14 cellular contexts compared by ENCODE assay signal in the genomic region with DNA sequence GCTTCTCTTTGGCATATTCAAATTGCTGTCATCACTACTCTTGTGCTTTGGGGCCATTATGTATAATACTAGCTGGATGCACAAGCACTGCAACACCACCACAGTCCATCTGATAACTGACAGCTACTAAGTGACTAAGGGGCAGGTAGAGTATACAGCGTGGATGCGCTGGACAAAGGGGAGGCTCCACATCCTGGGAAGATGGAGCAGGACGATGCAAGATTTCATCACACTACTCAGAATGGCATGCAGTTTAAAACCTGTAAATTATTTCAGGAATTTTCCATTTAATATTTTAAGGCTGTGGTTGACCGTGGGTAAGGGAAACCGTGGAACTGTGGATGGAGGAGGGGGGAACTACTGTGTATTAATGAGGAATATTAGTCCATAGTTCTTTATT. TPM values are rescaled to one million over a fixed set of nuclear protein-coding genes. Genes with fewer than 3 reads are reported as not detected.
DNase-seq lines count a peak whose midpoint lies in the region; ATAC-seq and TF ChIP-seq lines count a peak whose summit lies in the region.
"Had no signal": no experiment of that assay in that cellular context is flagged by ENCODE, and none has a peak within 500 bp of the region (broad histone marks: within the 10 kb centered on the region; RNA-seq: fewer than 3 reads in every experiment).

No MANE protein-coding gene starts in this region.

- H2BK5ac ChIP-seq in mesendoderm (ENCODE audit: low read length), result no peak overlapping the region

- no peak overlapping the region for H3K9ac ChIP-seq in mesendoderm (ENCODE audit: low read length)

- no peak overlapping the region for H2AK5ac ChIP-seq in mesendoderm (ENCODE audit: low read length)

- CTCF ChIA-PET in A673 (lab: Charles Lee), result no interaction called here
- CTCF ChIA-PET in HEK293 (lab: Yijun Ruan, JAX), result interaction anchor here (0.5 to 1.7 kb wide), 3 partner anchors 29 to 695 kb away, joined by 3 to 8 read pairs (median 3); no protein-coding TSS in a partner anchor
- CTCF ChIA-PET in CD4-positive, alpha-beta T cell (lab: Charles Lee), result interaction anchor here (1.0 kb wide), 1 partner anchor 27 kb away, joined by 6 read pairs; no protein-coding TSS in a partner anchor

- intact Hi-C loops in A673 (cut with micrococcal nuclease; ENCODE audit: unreplicated experiment), result no loop called here
- intact Hi-C loops in CD4-positive, alpha-beta T cell (cut with DNase I, micrococcal nuclease), result no loop called here

- H3K9me3 ChIP-seq in A673 (ENCODE audit: low read depth, low read length, poor library complexity, severe bottlenecking) (peaks cover 6% of the 10 kb centered on the region), HEK293 (ENCODE audit: control insufficient read depth, insufficient read depth, low read depth, low read length) (no peaks in the 10 kb centered on the region)
- peaks cover 5% of the 10 kb centered on the region for H3K9me3 ChIP-seq in CD4-positive, alpha-beta T cell (ENCODE audit: control insufficient read depth, low read length)

- POLR2A ChIA-PET in A673 (lab: Charles Lee; ENCODE audit: low non-redundant PET) (no interaction called here), HEK293 (lab: Yijun Ruan, JAX) (interaction anchor here (0.6 kb wide), 2 partner anchors 616 to 1660 kb away, joined by 3 to 4 read pairs; no protein-coding TSS in a partner anchor)
- POLR2A ChIA-PET in CD4-positive, alpha-beta T cell (lab: Charles Lee), result interaction anchor here (0.5 kb wide), 1 partner anchor 52 kb away, joined by 3 read pairs; no protein-coding TSS in a partner anchor

- H3K27me3 ChIP-seq in A673 (replicated peaks; ENCODE audit: insufficient read depth, low read depth, low read length, poor library complexity) (no peaks in the 10 kb centered on the region), mesendoderm (ENCODE audit: insufficient read depth, low read length, poor library complexity) (no peaks in the 10 kb centered on the region)
- no peaks in the 10 kb centered on the region for H3K27me3 ChIP-seq in CD4-positive, alpha-beta T cell (ENCODE audit: control insufficient read depth, insufficient read depth, low read length)

- H3K27me3 Mint-ChIP-seq in CD4-positive, alpha-beta T cell, result no peaks in the 10 kb centered on the region
- H3K27me3 Mint-ChIP-seq: activated T-helper 17 cell treated with anti-CD3 and anti-CD28 coated beads, Interleukin-2, amount 50 U/mL, for 72 hours had no signal

- H3K36me3 Mint-ChIP-seq in CD4-positive, alpha-beta T cell (ENCODE audit: low read depth), result peaks cover 26% of the 10 kb centered on the region

- WGBS in mesendoderm (ENCODE audit: extremely low coverage, insufficient coverage, low lambda C conversion rate), result no CpG with 5 or more reads among the region's 5 CpGs

- H3K18ac ChIP-seq in mesendoderm (ENCODE audit: low read length), result no peak overlapping the region

- H4K5ac ChIP-seq in mesendoderm (ENCODE audit: low read length), result no peak overlapping the region

- no peak overlapping the region for H2BK15ac ChIP-seq in mesendoderm (replicated peaks; ENCODE audit: low read depth)

- H3K79me2 ChIP-seq in mesendoderm (ENCODE audit: control insufficient read depth, insufficient read depth, low read length), result peaks cover 52% of the 10 kb centered on the region

- DNase-seq in A673 (ENCODE audit: low spot score), result no peak
- peak; percentile 52 for DNase-seq in astrocyte of the hippocampus (ENCODE audit: low read depth, low spot score)
- peak; percentile 63 for DNase-seq in mesendoderm
- no peak for DNase-seq in GM19240 (ENCODE audit: insufficient read length, low spot score)
- no peak for DNase-seq in CD4-positive, alpha-beta T cell
- DNase-seq in NK-92 (lab: John Stamatoyannopoulos, UW; ENCODE audit: unreplicated experiment), result no peak
- DNase-seq in MV-4-11 (lab: John Stamatoyannopoulos, UW), result no peak
- DNase-seq: C1 segment of cervical spinal cord; central memory CD4-positive, alpha-beta T cell; KG1; occipital lobe; stimulated activated CD4-positive, alpha-beta T cell treated with anti-CD3 and anti-CD28 coated beads, Interleukin-4, amount 100 ng/mL, for 24 hours had no signal

- peaks cover 3% of the 10 kb centered on the region for H3K9me3 Mint-ChIP-seq in CD4-positive, alpha-beta T cell
- H3K9me3 Mint-ChIP-seq: activated T-helper 17 cell treated with anti-CD3 and anti-CD28 coated beads, Interleukin-2, amount 50 U/mL, for 72 hours had no signal

- H2BK120ac ChIP-seq in mesendoderm (ENCODE audit: low read depth, low read length), result no peak overlapping the region

- H3K56ac ChIP-seq in mesendoderm (ENCODE audit: low read length), result no peak overlapping the region

- H3K4me3 ChIP-seq in A673 (ENCODE audit: low read depth, low read length, poor library complexity, severe bottlenecking) (no peak overlapping the region), HEK293 (ENCODE audit: low read depth, low read length) (no peak overlapping the region), mesendoderm (ENCODE audit: low read length) (no peak overlapping the region)

- no peak overlapping the region for H3K23ac ChIP-seq in mesendoderm (ENCODE audit: low read length)

- H3K79me1 ChIP-seq in mesendoderm (ENCODE audit: low read length), result peaks cover 37% of the 10 kb centered on the region

- H3K4me1 ChIP-seq in A673 (ENCODE audit: insufficient read depth, low read length, poor library complexity, severe bottlenecking) (peaks cover 33% of the 10 kb centered on the region), HEK293 (ENCODE audit: control insufficient read depth, insufficient read depth, low read length) (peaks cover 14% of the 10 kb centered on the region), mesendoderm (ENCODE audit: control insufficient read depth, low read depth, low read length) (no peaks in the 10 kb centered on the region)

- H3K4ac ChIP-seq in mesendoderm (ENCODE audit: low read depth, low read length), result no peak overlapping the region

- H3K27ac ChIP-seq in A673 (ENCODE audit: low read depth, low read length, poor library complexity, severe bottlenecking) (peak overlapping the region; percentile 70), HEK293 (ENCODE audit: extremely low read depth, low read depth, low read length) (0 out of 2 replicates have a peak overlapping the region, but pooled peaks have one; percentile 17), mesendoderm (ENCODE audit: low read depth, low read length) (no peak overlapping the region)
- no peak overlapping the region for H3K27ac ChIP-seq in CD4-positive, alpha-beta T cell (ENCODE audit: low read depth, low read length)

- H3K4me2 ChIP-seq in mesendoderm (ENCODE audit: low read length), result no peak overlapping the region

- H3K4me3 Mint-ChIP-seq in CD4-positive, alpha-beta T cell, result no peak overlapping the region
- H3K4me3 Mint-ChIP-seq: activated T-helper 17 cell treated with anti-CD3 and anti-CD28 coated beads, Interleukin-2, amount 50 U/mL, for 72 hours had no signal

- no peak overlapping the region for H4K8ac ChIP-seq in mesendoderm (ENCODE audit: low read depth, low read length)

- TF ChIP-seq CTCF in A673 (conservative IDR thresholded peaks at IDR 0.05; ENCODE audit: low read depth, low read length) (no peak), HEK293 (tag by site-specific recombination; IDR thresholded peaks at IDR 0.05) (no peak)
- TF ChIP-seq CTCF in CD4-positive, alpha-beta T cell (IDR thresholded peaks at IDR 0.05), result no peak

- no TSS peak for BruUV-seq in A673 (replicated peaks; lab: Mats Ljungman, UMichigan)

- H3K36me3 ChIP-seq in A673 (ENCODE audit: insufficient read depth, low read length, poor library complexity, severe bottlenecking), result peaks cover 10% of the 10 kb centered on the region
- H3K36me3 ChIP-seq in HEK293 (ENCODE audit: control insufficient read depth in 2 of 2, insufficient read depth in 1 of 2, low read length in 2 of 2), result peaks cover 5 to 25% of the 10 kb centered on the region in 2 experiments
- no peaks in the 10 kb centered on the region for H3K36me3 ChIP-seq in mesendoderm (ENCODE audit: control insufficient read depth, insufficient read depth, low read length)

- no peak overlapping the region for H3K27ac Mint-ChIP-seq in CD4-positive, alpha-beta T cell
- H3K27ac Mint-ChIP-seq: activated T-helper 17 cell treated with anti-CD3 and anti-CD28 coated beads, Interleukin-2, amount 50 U/mL, for 72 hours had no signal

- H3K4me1 Mint-ChIP-seq in CD4-positive, alpha-beta T cell (ENCODE audit: low read depth), result peaks cover 79% of the 10 kb centered on the region

- ATAC-seq in CD4-positive, alpha-beta T cell (ENCODE audit: poor library complexity), result no peak
- ATAC-seq: activated T-helper 17 cell treated with anti-CD3 and anti-CD28 coated beads, Interleukin-2, amount 50 U/mL, for 72 hours had no signal

TF ChIP-seq in HEK293, 187 proteins besides CTCF, POLR2A, EP300 and RAD21 (continues in another document):
- TF ChIP-seq ZNF10 (tag by site-specific recombination; IDR thresholded peaks at IDR 0.05) (no peak), REPIN1 (tag by site-specific recombination; IDR thresholded peaks at IDR 0.05; ENCODE audit: low read depth) (no peak), ZNF449 (tag by site-specific recombination; IDR thresholded peaks at IDR 0.05) (no peak)
- TF ChIP-seq, protein P1, sequence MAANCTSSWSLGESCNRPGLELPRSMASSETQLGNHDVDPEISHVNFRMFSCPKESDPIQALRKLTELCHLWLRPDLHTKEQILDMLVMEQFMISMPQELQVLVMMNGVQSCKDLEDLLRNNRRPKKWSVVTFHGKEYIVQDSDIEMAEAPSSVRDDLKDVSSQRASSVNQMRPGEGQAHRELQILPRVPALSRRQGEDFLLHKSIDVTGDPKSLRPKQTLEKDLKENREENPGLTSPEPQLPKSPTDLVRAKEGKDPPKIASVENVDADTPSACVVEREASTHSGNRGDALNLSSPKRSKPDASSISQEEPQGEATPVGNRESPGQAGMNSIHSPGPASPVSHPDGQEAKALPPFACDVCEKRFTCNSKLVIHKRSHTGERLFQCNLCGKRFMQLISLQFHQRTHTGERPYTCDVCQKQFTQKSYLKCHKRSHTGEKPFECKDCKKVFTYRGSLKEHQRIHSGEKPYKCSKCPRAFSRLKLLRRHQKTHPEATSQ (tag by site-specific recombination; IDR thresholded peaks at IDR 0.05), result no peak

RNA-seq across cellular contexts. Expression of gene MPRIP, which starts 25.0 kb away (rescaled TPM):
- total RNA-seq in A673 (2021), result 290 and 302 TPM in 2 replicates
- 95.9 TPM for polyA plus RNA-seq in mesendoderm (2013, experiment 1 of 2)
- polyA plus RNA-seq in mesendoderm (2013, experiment 2 of 2), result 94.7 TPM
- 100 to 1,000 TPM; 176 to 188 TPM for total RNA-seq in CD4-positive, alpha-beta T cell

Comparison
In these comparisons a context has a peak if more than half of its experiments do, and no peak if none do; other contexts are left out.
1. DNase-seq: peak in astrocyte of the hippocampus (single experiment) and mesendoderm (single experiment); none in A673 (single experiment), GM19240 (single experiment), CD4-positive, alpha-beta T cell (0 of 10), NK-92 (single experiment) and MV-4-11 (single experiment).
2. H3K27ac ChIP-seq: peak in A673 (single experiment) and HEK293 (single experiment); none in mesendoderm (single experiment) and CD4-positive, alpha-beta T cell (single experiment).